Comparison of ENCODE assay signal across 1 cellular context in the genomic region with DNA sequence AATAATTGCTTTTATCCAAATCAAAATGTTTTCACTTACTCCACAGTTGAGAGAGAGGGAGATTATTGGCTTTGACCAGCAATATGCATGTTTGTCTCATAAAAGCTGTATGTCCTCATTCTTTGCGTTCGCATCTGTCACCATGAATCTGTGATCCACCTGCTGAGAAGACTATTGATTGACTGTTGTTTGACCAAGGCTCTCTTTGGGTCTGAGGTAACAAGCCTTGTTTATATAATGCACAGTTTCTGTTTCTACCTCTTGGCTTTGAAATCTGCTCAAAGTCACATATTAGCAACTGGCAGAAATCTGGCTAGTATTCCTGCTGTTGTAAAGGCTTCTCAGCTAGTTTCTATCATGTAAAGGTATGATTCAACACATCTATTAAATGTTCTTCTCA.
TF ChIP-seq lines count a peak whose summit lies in the region.

No MANE protein-coding gene starts in this region.

TF ChIP-seq in HepG2, 621 proteins besides CTCF, POLR2A, EP300 and RAD21 (continued from another document and continues in another):
- TF ChIP-seq BCLAF1 (IDR thresholded peaks at IDR 0.05) (no peak), ISL2 (CRISPR knock-in tag; IDR thresholded peaks at IDR 0.05) (peak; percentile 78), ARID2 (CRISPR knock-in tag; IDR thresholded peaks at IDR 0.05; ENCODE audit: borderline replicate concordance) (no peak), ZBTB7A (CRISPR knock-in tag; IDR thresholded peaks at IDR 0.05) (no peak), KLF15 (CRISPR knock-in tag; IDR thresholded peaks at IDR 0.05; ENCODE audit: borderline replicate concordance) (no peak), KLF13 (CRISPR knock-in tag; IDR thresholded peaks at IDR 0.05) (no peak), PITX1 (CRISPR knock-in tag; IDR thresholded peaks at IDR 0.05) (peak; percentile 85), CHD2 (IDR thresholded peaks at IDR 0.05; ENCODE audit: low read depth, low read length) (no peak), ZNF839 (CRISPR knock-in tag; IDR thresholded peaks at IDR 0.05; ENCODE audit: borderline replicate concordance) (no peak), ELF3 (CRISPR knock-in tag; IDR thresholded peaks at IDR 0.05) (0 out of 2 replicates have a peak, but pooled peaks have one; percentile 30), HDAC6 (IDR thresholded peaks at IDR 0.05; ENCODE audit: low read depth, low read length) (no peak), TCF7L2 (IDR thresholded peaks at IDR 0.05; ENCODE audit: low read depth, low read length) (no peak), TOPORS (CRISPR knock-in tag; IDR thresholded peaks at IDR 0.05) (no peak), SNAPC4 (CRISPR knock-in tag; IDR thresholded peaks at IDR 0.05) (no peak), KDM5B (CRISPR knock-in tag; IDR thresholded peaks at IDR 0.05; ENCODE audit: borderline replicate concordance) (no peak), ARID4A (CRISPR knock-in tag; IDR thresholded peaks at IDR 0.05; ENCODE audit: borderline replicate concordance) (peak; percentile 15; the same call in 1 of the 2 replicates), ZSCAN9 (CRISPR knock-in tag; IDR thresholded peaks at IDR 0.05; ENCODE audit: borderline replicate concordance) (0 out of 2 replicates have a peak, but pooled peaks have one; percentile 40), RCOR2 (CRISPR knock-in tag; IDR thresholded peaks at IDR 0.05) (peak; percentile 72; the same call in 1 of the 2 replicates), ZBTB3 (CRISPR knock-in tag; IDR thresholded peaks at IDR 0.05; ENCODE audit: borderline replicate concordance, low read depth) (no peak), ZBTB10 (CRISPR knock-in tag; IDR thresholded peaks at IDR 0.05; ENCODE audit: borderline replicate concordance) (no peak), ZNF549 (CRISPR knock-in tag; IDR thresholded peaks at IDR 0.05) (no peak), ZFY (CRISPR knock-in tag; IDR thresholded peaks at IDR 0.05) (no peak), RARG (CRISPR knock-in tag; IDR thresholded peaks at IDR 0.05; ENCODE audit: low read depth) (no peak), ATF2 (CRISPR knock-in tag; IDR thresholded peaks at IDR 0.05) (peak; percentile 50; the same call in 1 of the 2 replicates), ZNF605 (CRISPR knock-in tag; IDR thresholded peaks at IDR 0.05) (no peak)
- TF ChIP-seq, protein P1, sequence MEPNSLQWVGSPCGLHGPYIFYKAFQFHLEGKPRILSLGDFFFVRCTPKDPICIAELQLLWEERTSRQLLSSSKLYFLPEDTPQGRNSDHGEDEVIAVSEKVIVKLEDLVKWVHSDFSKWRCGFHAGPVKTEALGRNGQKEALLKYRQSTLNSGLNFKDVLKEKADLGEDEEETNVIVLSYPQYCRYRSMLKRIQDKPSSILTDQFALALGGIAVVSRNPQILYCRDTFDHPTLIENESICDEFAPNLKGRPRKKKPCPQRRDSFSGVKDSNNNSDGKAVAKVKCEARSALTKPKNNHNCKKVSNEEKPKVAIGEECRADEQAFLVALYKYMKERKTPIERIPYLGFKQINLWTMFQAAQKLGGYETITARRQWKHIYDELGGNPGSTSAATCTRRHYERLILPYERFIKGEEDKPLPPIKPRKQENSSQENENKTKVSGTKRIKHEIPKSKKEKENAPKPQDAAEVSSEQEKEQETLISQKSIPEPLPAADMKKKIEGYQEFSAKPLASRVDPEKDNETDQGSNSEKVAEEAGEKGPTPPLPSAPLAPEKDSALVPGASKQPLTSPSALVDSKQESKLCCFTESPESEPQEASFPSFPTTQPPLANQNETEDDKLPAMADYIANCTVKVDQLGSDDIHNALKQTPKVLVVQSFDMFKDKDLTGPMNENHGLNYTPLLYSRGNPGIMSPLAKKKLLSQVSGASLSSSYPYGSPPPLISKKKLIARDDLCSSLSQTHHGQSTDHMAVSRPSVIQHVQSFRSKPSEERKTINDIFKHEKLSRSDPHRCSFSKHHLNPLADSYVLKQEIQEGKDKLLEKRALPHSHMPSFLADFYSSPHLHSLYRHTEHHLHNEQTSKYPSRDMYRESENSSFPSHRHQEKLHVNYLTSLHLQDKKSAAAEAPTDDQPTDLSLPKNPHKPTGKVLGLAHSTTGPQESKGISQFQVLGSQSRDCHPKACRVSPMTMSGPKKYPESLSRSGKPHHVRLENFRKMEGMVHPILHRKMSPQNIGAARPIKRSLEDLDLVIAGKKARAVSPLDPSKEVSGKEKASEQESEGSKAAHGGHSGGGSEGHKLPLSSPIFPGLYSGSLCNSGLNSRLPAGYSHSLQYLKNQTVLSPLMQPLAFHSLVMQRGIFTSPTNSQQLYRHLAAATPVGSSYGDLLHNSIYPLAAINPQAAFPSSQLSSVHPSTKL (CRISPR knock-in tag; IDR thresholded peaks at IDR 0.05), result peak; percentile 92
- TF ChIP-seq, protein P2, sequence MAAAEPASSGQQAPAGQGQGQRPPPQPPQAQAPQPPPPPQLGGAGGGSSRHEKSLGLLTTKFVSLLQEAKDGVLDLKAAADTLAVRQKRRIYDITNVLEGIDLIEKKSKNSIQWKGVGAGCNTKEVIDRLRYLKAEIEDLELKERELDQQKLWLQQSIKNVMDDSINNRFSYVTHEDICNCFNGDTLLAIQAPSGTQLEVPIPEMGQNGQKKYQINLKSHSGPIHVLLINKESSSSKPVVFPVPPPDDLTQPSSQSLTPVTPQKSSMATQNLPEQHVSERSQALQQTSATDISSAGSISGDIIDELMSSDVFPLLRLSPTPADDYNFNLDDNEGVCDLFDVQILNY (CRISPR knock-in tag; conservative IDR thresholded peaks at IDR 0.05), result no peak
